Comparison of ENCODE assay signal across 31 cellular contexts in the genomic region with DNA sequence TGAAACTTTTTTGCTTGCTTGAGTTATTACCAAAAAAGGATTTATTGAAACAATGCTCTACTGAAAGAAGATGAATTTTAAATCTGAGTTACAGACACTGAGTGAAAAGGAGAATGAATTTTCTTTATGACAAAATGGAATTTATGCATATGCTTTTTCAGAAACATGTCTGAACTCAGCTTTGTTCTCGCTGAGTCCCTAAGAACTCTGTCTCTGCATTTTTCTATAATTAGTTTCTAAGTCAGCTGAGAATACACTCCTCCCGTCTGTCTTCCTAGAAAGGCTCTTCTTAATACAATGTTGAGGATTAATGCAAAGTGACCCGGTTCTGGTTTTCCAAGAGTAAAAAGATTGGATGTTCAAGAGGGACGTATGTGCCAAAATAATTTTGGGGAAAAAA.
"Had no signal": no experiment of that assay in that cellular context is flagged by ENCODE, and none has a peak within 500 bp of the region (broad histone marks: within the 10 kb centered on the region; RNA-seq: fewer than 3 reads in every experiment).

No MANE protein-coding gene starts in this region.

- H3K4me3 Mint-ChIP-seq: natural killer cell; nephron; neural progenitor cell; stimulated activated memory B cell treated with anti-CD40 and anti-IgM and Interleukin-4, amounts not matched to agents 10 μg/mL and 1 μg/mL and 100 μg/mL, for 72 hours; stimulated activated naive CD8-positive, alpha-beta T cell treated with anti-CD3 and anti-CD28 coated beads, Interleukin-15, amount 100 ng/mL, for 72 hours; type B pancreatic cell had no signal

- DNase-seq: natural killer cell; occipital lobe; ovary; posterior cingulate gyrus; psoas muscle; right cardiac atrium; right lobe of liver; sigmoid colon; small intestine; spleen; stimulated activated CD4-positive, alpha-beta T cell treated with anti-CD3 and anti-CD28 coated beads, Interleukin-12 subunit alpha, Interleukin-12 subunit beta, amount 100 ng/mL, for 4 hours; stimulated activated CD4-positive, alpha-beta T cell treated with anti-CD3 and anti-CD28 coated beads, Interleukin-1b, Interleukin-23, amount 100 ng/mL, for 48 hours; stimulated activated CD4-positive, alpha-beta T cell treated with anti-CD3 and anti-CD28 coated beads, Interleukin-4, amount 100 ng/mL, for 1 hour; stimulated activated CD4-positive, alpha-beta T cell treated with anti-CD3 and anti-CD28 coated beads, Interleukin-4, amount 100 ng/mL, for 4 hours; stimulated activated CD8-positive, alpha-beta memory T cell treated with anti-CD3 and anti-CD28 coated beads, Interleukin-4, amount 100 ng/mL, for 48 hours; stimulated activated naive CD4-positive, alpha-beta T cell; stimulated activated naive CD8-positive, alpha-beta T cell treated with anti-CD3 and anti-CD28 coated beads, Interleukin-15, amount 100 ng/mL, for 72 hours; stimulated activated naive CD8-positive, alpha-beta T cell treated with anti-CD3 and anti-CD28 coated beads, Interleukin-15, Interleukin-2, amounts not matched to agents 100 U/mL and 50 U/mL, for 24 hours; substantia nigra; testis; tibial artery; transverse colon; upper lobe of right lung; uterus had no signal

- H3K36me3 Mint-ChIP-seq: natural killer cell; neural progenitor cell; stimulated activated memory B cell treated with anti-CD40 and anti-IgM and Interleukin-4, amounts not matched to agents 10 μg/mL and 1 μg/mL and 100 μg/mL, for 72 hours; type B pancreatic cell had no signal

- H3K79me2 ChIP-seq: parathyroid adenoma had no signal

- H3K27me3 Mint-ChIP-seq: progenitor cell of endocrine pancreas; stimulated activated memory B cell treated with anti-CD40 and anti-IgM and Interleukin-4, amounts not matched to agents 10 μg/mL and 1 μg/mL and 100 μg/mL, for 72 hours; stimulated activated naive CD8-positive, alpha-beta T cell treated with anti-CD3 and anti-CD28 coated beads, Interleukin-15, amount 100 ng/mL, for 72 hours had no signal

- H3K4me3 ChIP-seq: neural progenitor cell, ovary, psoas muscle, right lobe of liver, sigmoid colon, spleen, suprapubic skin, testis, tibial artery, transverse colon, upper lobe of right lung, uterus had no signal

- ATAC-seq: natural killer cell; psoas muscle; right cardiac atrium; right lobe of liver; stimulated activated memory B cell treated with anti-CD40 and anti-IgM and Interleukin-4, amounts not matched to agents 10 μg/mL and 1 μg/mL and 100 μg/mL, for 72 hours; stimulated activated naive CD8-positive, alpha-beta T cell treated with anti-CD3 and anti-CD28 coated beads, Interleukin-15, amount 100 ng/mL, for 72 hours; stimulated activated naive CD8-positive, alpha-beta T cell treated with anti-CD3 and anti-CD28 coated beads, Interleukin-15, Interleukin-2, amounts not matched to agents 100 U/mL and 50 U/mL, for 24 hours; upper lobe of right lung had no signal

- H3K9me3 Mint-ChIP-seq: nephron; neural progenitor cell; stimulated activated memory B cell treated with anti-CD40 and anti-IgM and Interleukin-4, amounts not matched to agents 10 μg/mL and 1 μg/mL and 100 μg/mL, for 72 hours; stimulated activated naive CD8-positive, alpha-beta T cell treated with anti-CD3 and anti-CD28 coated beads, Interleukin-15, amount 100 ng/mL, for 72 hours; type B pancreatic cell had no signal

- H3K4me2 ChIP-seq: neural progenitor cell had no signal

- H3K27ac Mint-ChIP-seq: natural killer cell; neural progenitor cell; progenitor cell of endocrine pancreas; stimulated activated memory B cell treated with anti-CD40 and anti-IgM and Interleukin-4, amounts not matched to agents 10 μg/mL and 1 μg/mL and 100 μg/mL, for 72 hours; stimulated activated naive CD8-positive, alpha-beta T cell treated with anti-CD3 and anti-CD28 coated beads, Interleukin-15, amount 100 ng/mL, for 72 hours; type B pancreatic cell had no signal

- H3K9me3 ChIP-seq: ovary, psoas muscle, right lobe of liver, sigmoid colon, spleen, suprapubic skin, testis, tibial artery, transverse colon, upper lobe of right lung, uterus had no signal

- H3K4me1 Mint-ChIP-seq: natural killer cell; neural progenitor cell; stimulated activated memory B cell treated with anti-CD40 and anti-IgM and Interleukin-4, amounts not matched to agents 10 μg/mL and 1 μg/mL and 100 μg/mL, for 72 hours; stimulated activated naive CD8-positive, alpha-beta T cell treated with anti-CD3 and anti-CD28 coated beads, Interleukin-15, amount 100 ng/mL, for 72 hours had no signal

- H3K9ac ChIP-seq: neural progenitor cell, parathyroid adenoma had no signal

- H3K36me3 ChIP-seq: neural progenitor cell, ovary, right lobe of liver, sigmoid colon, spleen, suprapubic skin, tibial artery, transverse colon, upper lobe of right lung, uterus had no signal

- H3K27me3 ChIP-seq: neural progenitor cell, ovary, right lobe of liver, sigmoid colon, spleen, suprapubic skin, testis, tibial artery, transverse colon, upper lobe of right lung, uterus had no signal

- H3K27ac ChIP-seq: neural progenitor cell, ovary, parathyroid adenoma, psoas muscle, right lobe of liver, sigmoid colon, spleen, suprapubic skin, testis, tibial artery, transverse colon, upper lobe of right lung, uterus had no signal

- H2AFZ ChIP-seq: neural progenitor cell, parathyroid adenoma had no signal

- H3K4me1 ChIP-seq: neural progenitor cell, parathyroid adenoma, psoas muscle, right lobe of liver, sigmoid colon, spleen, suprapubic skin, testis, tibial artery, transverse colon, upper lobe of right lung, uterus had no signal
